Comparison of ENCODE assay signal across 11 cellular contexts in the genomic region with DNA sequence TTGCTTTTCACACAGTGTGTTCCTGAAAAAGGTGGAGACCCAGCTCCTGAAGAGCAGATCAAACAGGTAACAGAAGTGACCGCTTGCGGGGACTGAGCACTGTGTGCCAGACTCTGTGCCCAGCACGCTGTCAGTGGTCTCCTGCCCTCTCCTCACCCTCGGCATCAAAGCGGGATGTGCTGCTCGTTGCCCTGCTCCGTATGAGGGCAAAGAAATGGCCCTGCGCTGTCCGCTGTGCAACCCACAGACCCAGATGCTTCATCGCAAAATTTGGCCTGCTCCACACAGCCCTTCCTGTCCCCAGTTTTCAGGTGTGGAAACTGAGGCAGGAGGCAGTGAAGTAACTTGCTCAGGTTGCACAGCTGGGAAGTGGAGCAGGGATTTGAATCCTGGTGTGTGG. TPM values are rescaled to one million over a fixed set of nuclear protein-coding genes. Genes with fewer than 3 reads are reported as not detected.
DNase-seq lines count a peak whose midpoint lies in the region; ATAC-seq, FAIRE-seq and TF ChIP-seq lines count a peak whose summit lies in the region.
"Had no signal": no experiment of that assay in that cellular context is flagged by ENCODE, and none has a peak within 500 bp of the region (broad histone marks: within the 10 kb centered on the region; RNA-seq: fewer than 3 reads in every experiment).

No MANE protein-coding gene starts in this region.

- no peak overlapping the region for H3K4me3 Mint-ChIP-seq in CD4-positive, CD25-positive, alpha-beta regulatory T cell
- peak overlapping the region; percentile 8 for H3K4me3 Mint-ChIP-seq in activated B cell treated with CpG ODN at 0.5 μM for 24 hours

- H3K27me3 ChIP-seq in A673 (replicated peaks; ENCODE audit: insufficient read depth, low read depth, low read length, poor library complexity) (no peaks in the 10 kb centered on the region), esophagus squamous epithelium (no peaks in the 10 kb centered on the region), ascending aorta (no peaks in the 10 kb centered on the region)
- no peaks in the 10 kb centered on the region for H3K27me3 ChIP-seq in CD4-positive, CD25-positive, alpha-beta regulatory T cell (ENCODE audit: control insufficient read depth, insufficient read depth, low read length)
- H3K27me3 ChIP-seq: SJCRH30 had no signal

- no TSS peak for BruUV-seq in A673 (replicated peaks; lab: Mats Ljungman, UMichigan)

- peaks cover 27 to 60% (median 39%) of the 10 kb centered on the region in 4 donors for H3K4me1 Mint-ChIP-seq in CD4-positive, CD25-positive, alpha-beta regulatory T cell
- peaks cover 91% of the 10 kb centered on the region for H3K4me1 Mint-ChIP-seq in activated B cell treated with CpG ODN at 0.5 μM for 24 hours

- WGBS in esophagus squamous epithelium, 2 donors: 92 to 95% methylated on average over 10 of the region's 10 CpGs

- TF ChIP-seq CTCF in A673 (conservative IDR thresholded peaks at IDR 0.05; ENCODE audit: low read depth, low read length) (no peak), activated B cell treated with CpG ODN at 0.5 μM for 24 hours (IDR thresholded peaks at IDR 0.05) (no peak), esophagus squamous epithelium (IDR thresholded peaks at IDR 0.05) (no peak), ascending aorta (IDR thresholded peaks at IDR 0.05) (no peak)

- H3K4me1 ChIP-seq in A673 (ENCODE audit: insufficient read depth, low read length, poor library complexity, severe bottlenecking): peaks cover 64% of the 10 kb centered on the region
- peaks cover 53% of the 10 kb centered on the region for H3K4me1 ChIP-seq in CD4-positive, CD25-positive, alpha-beta regulatory T cell (ENCODE audit: control insufficient read depth, insufficient read depth, low read length, poor library complexity, severe bottlenecking)
- peaks cover 39 to 83% (median 73%) of the 10 kb centered on the region in 3 donors for H3K4me1 ChIP-seq in esophagus squamous epithelium
- no peaks in the 10 kb centered on the region for H3K4me1 ChIP-seq in ascending aorta

- no peak for ATAC-seq in CD4-positive, CD25-positive, alpha-beta regulatory T cell (ENCODE audit: low read depth in 2 of 2)
- ATAC-seq in activated B cell treated with CpG ODN at 0.5 μM for 24 hours (ENCODE audit: low read depth) (no peak), GM21360 (IDR thresholded peaks at IDR 0.05; ENCODE audit: unreplicated experiment) (no peak)

- peaks cover 43% of the 10 kb centered on the region for H3K36me3 ChIP-seq in A673 (ENCODE audit: insufficient read depth, low read length, poor library complexity, severe bottlenecking)
- peaks cover 17% of the 10 kb centered on the region for H3K36me3 ChIP-seq in CD4-positive, CD25-positive, alpha-beta regulatory T cell (ENCODE audit: control insufficient read depth, insufficient read depth, low read length)
- peaks cover 3 to 48% (median 9%) of the 10 kb centered on the region in 3 donors for H3K36me3 ChIP-seq in esophagus squamous epithelium
- peaks cover 0 to 10% of the 10 kb centered on the region in 2 donors for H3K36me3 ChIP-seq in ascending aorta

- no peak for FAIRE-seq in H54 (lab: Jason Lieb, UNC)

- H3K9me3 ChIP-seq in A673 (ENCODE audit: low read depth, low read length, poor library complexity, severe bottlenecking) (no peaks in the 10 kb centered on the region), esophagus squamous epithelium (no peaks in the 10 kb centered on the region), ascending aorta (no peaks in the 10 kb centered on the region)
- H3K9me3 ChIP-seq in CD4-positive, CD25-positive, alpha-beta regulatory T cell (ENCODE audit: control insufficient read depth in 2 of 2, low read length in 2 of 2): no peaks in the 10 kb centered on the region
- H3K9me3 ChIP-seq: SJCRH30 had no signal

- CTCF ChIA-PET in A673 (lab: Charles Lee) (interaction anchor here (0.5 to 1.0 kb wide), 2 partner anchors 13 to 500 kb away, joined by 5 to 6 read pairs; partner anchors contain the start of gene UQCC2), activated B cell treated with CpG ODN at 0.5 μM for 24 hours (lab: Charles Lee) (interaction anchor here (0.8 to 1.4 kb wide), 3 partner anchors 13 to 113 kb away, joined by 3 to 6 read pairs (median 5); no protein-coding TSS in a partner anchor)

- no peak overlapping the region for H3K4me3 ChIP-seq in A673 (ENCODE audit: low read depth, low read length, poor library complexity, severe bottlenecking)
- H3K4me3 ChIP-seq in CD4-positive, CD25-positive, alpha-beta regulatory T cell (ENCODE audit: low read depth, low read length): no peak overlapping the region
- no peak overlapping the region for H3K4me3 ChIP-seq in esophagus squamous epithelium
- H3K4me3 ChIP-seq in ascending aorta: no peak overlapping the region
- H3K4me3 ChIP-seq: SJCRH30 had no signal

- intact Hi-C loops in A673 (cut with micrococcal nuclease; ENCODE audit: unreplicated experiment): loop anchor here (2.0 kb wide), 1 partner anchor 77 kb away; the partner anchor contains the start of gene ITPR3
- intact Hi-C loops in activated B cell treated with CpG ODN at 0.5 μM for 24 hours (cut with micrococcal nuclease): loop anchor here (2.0 to 5.0 kb wide), 3 partner anchors 13 to 271 kb away; partner anchors contain the start of genes ITPR3 and UQCC2
- intact Hi-C loops in esophagus squamous epithelium (cut with DNase I): no loop called here
- intact Hi-C loops in ascending aorta (cut with DNase I): no loop called here

- POLR2A ChIA-PET in A673 (lab: Charles Lee; ENCODE audit: low non-redundant PET) (no interaction called here), activated B cell treated with CpG ODN at 0.5 μM for 24 hours (lab: Charles Lee) (interaction anchor here (0.6 to 2.0 kb wide), 5 partner anchors 14 to 385 kb away, joined by 3 to 11 read pairs (median 4); partner anchors contain the start of genes ITPR3 and UQCC2)

- H3K27me3 Mint-ChIP-seq in CD4-positive, CD25-positive, alpha-beta regulatory T cell: no peaks in the 10 kb centered on the region
- no peaks in the 10 kb centered on the region for H3K27me3 Mint-ChIP-seq in activated B cell treated with CpG ODN at 0.5 μM for 24 hours

- TF ChIP-seq POLR2A in esophagus squamous epithelium (IDR thresholded peaks at IDR 0.05) (no peak), H54 (IDR thresholded peaks at IDR 0.05; ENCODE audit: low read depth, low read length) (no peak)

- no peak for DNase-seq in A673 (ENCODE audit: low spot score)
- no peak for DNase-seq in CD4-positive, CD25-positive, alpha-beta regulatory T cell
- no peak for DNase-seq in activated B cell treated with CpG ODN at 0.5 μM for 24 hours
- no peak for DNase-seq in esophagus squamous epithelium (lab: John Stamatoyannopoulos, UW)
- DNase-seq in NCI-H774 (lab: John Stamatoyannopoulos, UW): no peak
- no peak for DNase-seq in ascending aorta (ENCODE audit: low spot score in 2 of 2)
- DNase-seq in H54 (ENCODE audit: insufficient read length, low spot score): no peak
- DNase-seq: HCEC 1CT, kidney glomerular epithelial cell had no signal

- H3K27ac ChIP-seq in A673 (ENCODE audit: low read depth, low read length, poor library complexity, severe bottlenecking): peak overlapping the region; percentile 89
- peak overlapping the region; percentile 72 for H3K27ac ChIP-seq in CD4-positive, CD25-positive, alpha-beta regulatory T cell (ENCODE audit: insufficient read depth, low read length, poor library complexity, severe bottlenecking)
- H3K27ac ChIP-seq in esophagus squamous epithelium: peak overlapping the region in 3 of 4 donors; percentile 61 to 84 (median 74)
- no peak overlapping the region for H3K27ac ChIP-seq in ascending aorta
- H3K27ac ChIP-seq: SJCRH30 had no signal

- H3K36me3 Mint-ChIP-seq in CD4-positive, CD25-positive, alpha-beta regulatory T cell: peaks cover 19% of the 10 kb centered on the region
- H3K36me3 Mint-ChIP-seq in activated B cell treated with CpG ODN at 0.5 μM for 24 hours (ENCODE audit: low read depth): peaks cover 34% of the 10 kb centered on the region

- H3K27ac Mint-ChIP-seq in CD4-positive, CD25-positive, alpha-beta regulatory T cell: peak overlapping the region in 2 of 3 donors; percentile 97 to 98
- peak overlapping the region; percentile 90 for H3K27ac Mint-ChIP-seq in activated B cell treated with CpG ODN at 0.5 μM for 24 hours

- no peaks in the 10 kb centered on the region for H3K9me3 Mint-ChIP-seq in CD4-positive, CD25-positive, alpha-beta regulatory T cell
- no peaks in the 10 kb centered on the region for H3K9me3 Mint-ChIP-seq in activated B cell treated with CpG ODN at 0.5 μM for 24 hours

RNA-seq across cellular contexts. Expression of gene UQCC2, which starts 13.7 kb away (rescaled TPM):
- total RNA-seq in A673 (2021) (122 and 124 TPM in 2 replicates), activated B cell treated with CpG ODN at 0.5 μM for 24 hours (26.2 and 37.5 TPM in 2 replicates), esophagus squamous epithelium (10 to 100 TPM in 3 of 4 donors, 1 to 10 TPM in 1; 7.8 to 36.8 (median 13.7) TPM), ascending aorta (2.6 TPM)
- 14.9 TPM for total RNA-seq in CD4-positive, CD25-positive, alpha-beta regulatory T cell
- polyA plus RNA-seq in CD4-positive, CD25-positive, alpha-beta regulatory T cell: 10 to 100 TPM; 37.1 to 72.6 (median 51.2) TPM

RNA-seq across cellular contexts. Expression of gene IP6K3, which starts 48.9 kb away (rescaled TPM):
- not detected in 2 replicates for total RNA-seq in A673 (2021)
- total RNA-seq in CD4-positive, CD25-positive, alpha-beta regulatory T cell: not detected
- polyA plus RNA-seq in CD4-positive, CD25-positive, alpha-beta regulatory T cell: not detected
- total RNA-seq in activated B cell treated with CpG ODN at 0.5 μM for 24 hours: not detected in 2 replicates
- total RNA-seq in esophagus squamous epithelium: 1 to 10 TPM in 2 of 4 donors, under 1 TPM in 1, not detected in 1; 0.75 to 5.5 (median 1.7) TPM
- not detected for total RNA-seq in ascending aorta

Comparison
In these comparisons a context has a peak if more than half of its experiments do, and no peak if none do; other contexts are left out.
1. H3K27ac ChIP-seq: peak in A673 (single experiment), CD4-positive, CD25-positive, alpha-beta regulatory T cell (single experiment) and esophagus squamous epithelium (3 of 4); none in ascending aorta (0 of 2).
2. intact Hi-C loops: an anchor here in A673 (2.0 kb wide) and activated B cell treated with CpG ODN at 0.5 μM for 24 hours (2.0 to 5.0 kb wide); none called in esophagus squamous epithelium and ascending aorta.